14 cellular contexts compared by ENCODE assay signal in the genomic region with DNA sequence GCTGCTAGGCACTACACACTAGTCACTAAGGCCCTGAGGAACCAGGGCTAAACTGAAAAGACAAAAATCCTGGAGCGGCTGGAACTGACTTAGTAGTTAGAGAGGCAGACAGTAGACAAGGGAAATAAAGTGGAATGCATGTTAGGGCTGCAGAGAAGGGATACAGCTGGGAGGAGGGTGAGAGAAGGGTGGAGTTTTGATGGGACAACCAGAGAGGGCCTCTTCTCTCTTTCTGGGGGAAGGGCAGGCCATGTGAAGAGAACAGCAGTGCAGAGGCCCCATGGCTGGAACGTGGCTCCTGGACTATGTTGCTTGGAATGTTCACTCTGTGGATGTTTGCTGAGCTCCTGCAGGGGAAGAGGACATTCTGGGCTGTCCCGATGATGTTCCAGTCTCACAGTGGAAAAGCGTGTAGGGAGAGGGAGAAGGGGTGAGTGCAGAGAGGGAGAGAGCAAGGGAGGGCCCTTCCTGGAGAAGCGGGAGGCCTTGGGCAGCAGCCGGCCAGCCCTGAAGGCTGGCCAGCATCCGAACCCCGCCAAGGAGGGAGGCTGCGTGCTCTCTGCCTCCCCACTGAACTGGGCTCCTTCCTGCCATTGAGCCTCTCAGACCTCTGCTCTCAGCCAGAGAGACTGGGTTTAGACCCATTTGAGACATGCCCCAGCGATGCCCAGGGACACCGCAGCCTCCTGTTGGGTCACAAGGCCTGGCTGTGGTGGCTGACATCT. TPM values are rescaled to one million over a fixed set of nuclear protein-coding genes. Genes with fewer than 3 reads are reported as not detected.
DNase-seq lines count a peak whose midpoint lies in the region; TF ChIP-seq lines count a peak whose summit lies in the region.
"Had no signal": no experiment of that assay in that cellular context is flagged by ENCODE, and none has a peak within 500 bp of the region (broad histone marks: within the 10 kb centered on the region; RNA-seq: fewer than 3 reads in every experiment).

No MANE protein-coding gene starts in this region.

- H3K27ac ChIP-seq in SK-N-MC (peak overlapping the region; percentile 31; the same call in 1 of the 2 replicates), fibroblast of lung (ENCODE audit: insufficient read depth, low read length) (no peak overlapping the region)
- H3K27ac ChIP-seq: cardiac muscle cell, uterus had no signal

- no peaks in the 10 kb centered on the region for H3K9me3 Mint-ChIP-seq in nephron progenitor cell
- H3K9me3 Mint-ChIP-seq: naive thymus-derived CD8-positive, alpha-beta T cell; stimulated activated memory B cell treated with anti-CD40 and anti-IgM and Interleukin-4, amounts not matched to agents 10 μg/mL and 1 μg/mL and 100 μg/mL, for 72 hours had no signal

- peak overlapping the region; percentile 46 for H3K27ac Mint-ChIP-seq in nephron progenitor cell
- H3K27ac Mint-ChIP-seq: stimulated activated memory B cell treated with anti-CD40 and anti-IgM and Interleukin-4, amounts not matched to agents 10 μg/mL and 1 μg/mL and 100 μg/mL, for 72 hours had no signal

- H3K27me3 Mint-ChIP-seq in nephron progenitor cell (ENCODE audit: low read depth, poor library complexity) = peaks cover 60% of the 10 kb centered on the region
- H3K27me3 Mint-ChIP-seq: naive thymus-derived CD8-positive, alpha-beta T cell; stimulated activated memory B cell treated with anti-CD40 and anti-IgM and Interleukin-4, amounts not matched to agents 10 μg/mL and 1 μg/mL and 100 μg/mL, for 72 hours had no signal

- H3K27me3 ChIP-seq in fibroblast of lung (ENCODE audit: control insufficient read depth, insufficient read depth, low read length) = no peaks in the 10 kb centered on the region
- H3K27me3 ChIP-seq: cardiac muscle cell, uterus had no signal

- H3K4me3 ChIP-seq in AG10803 (ENCODE audit: low read length) (no peak overlapping the region), SK-N-MC (no peak overlapping the region), fibroblast of lung (replicated peaks in 1 of 4; ENCODE audit: control extremely low read depth in 1 of 4, insufficient read depth in 1 of 4, low read depth in 3 of 4, low read length in 4 of 4) (no peak overlapping the region)
- H3K4me3 ChIP-seq: cardiac muscle cell, uterus had no signal

- no peak overlapping the region for H3K4me3 Mint-ChIP-seq in nephron progenitor cell
- H3K4me3 Mint-ChIP-seq: stimulated activated memory B cell treated with anti-CD40 and anti-IgM and Interleukin-4, amounts not matched to agents 10 μg/mL and 1 μg/mL and 100 μg/mL, for 72 hours had no signal

- DNase-seq in AG10803 (ENCODE audit: low read depth) (peak; percentile 36), SK-N-MC (ENCODE audit: low read depth, low spot score) (no peak), fibroblast of lung (ENCODE audit: low read depth in 2 of 2) (peak in 1 of 2 donors; percentile 67), nephron progenitor cell (no peak), GF-D8 (lab: John Stamatoyannopoulos, UW) (no peak), medulla oblongata (ENCODE audit: extremely low spot score) (no peak), glomerular visceral epithelial cell (ENCODE audit: extremely low spot score) (no peak), hypothalamus (lab: John Stamatoyannopoulos, UW) (no peak)
- DNase-seq: naive thymus-derived CD8-positive, alpha-beta T cell; NCI-H510A; PC-3; uterus had no signal

- no peaks in the 10 kb centered on the region for H3K36me3 ChIP-seq in SK-N-MC (ENCODE audit: insufficient read depth, low read length)
- H3K36me3 ChIP-seq in fibroblast of lung (ENCODE audit: control insufficient read depth, insufficient read depth, low read length) = no peaks in the 10 kb centered on the region
- H3K36me3 ChIP-seq: cardiac muscle cell, uterus had no signal

- no peaks in the 10 kb centered on the region for H3K9me3 ChIP-seq in SK-N-MC (ENCODE audit: low read depth, low read length)
- no peaks in the 10 kb centered on the region for H3K9me3 ChIP-seq in fibroblast of lung (ENCODE audit: control insufficient read depth, insufficient read depth, low read depth, low read length)
- H3K9me3 ChIP-seq: uterus had no signal

- no peak for TF ChIP-seq CTCF in AG10803 (conservative IDR thresholded peaks at IDR 0.05; ENCODE audit: low read length)
- TF ChIP-seq CTCF in fibroblast of lung (conservative IDR thresholded peaks at IDR 0.05 in 1 of 2, IDR thresholded peaks at IDR 0.05 in 1 of 2; ENCODE audit: low read depth in 1 of 2, low read length in 2 of 2) = no peak
- no peak for TF ChIP-seq CTCF in nephron progenitor cell (IDR thresholded peaks at IDR 0.05)

- no peaks in the 10 kb centered on the region for H3K36me3 Mint-ChIP-seq in nephron progenitor cell (ENCODE audit: low read depth)

- peaks cover 26% of the 10 kb centered on the region for H3K79me2 ChIP-seq in fibroblast of lung (ENCODE audit: control insufficient read depth, insufficient read depth, low read length)

- H3K4me1 ChIP-seq in fibroblast of lung (ENCODE audit: control insufficient read depth, extremely low read depth, insufficient read depth, low read length) = peaks cover 13% of the 10 kb centered on the region

- H2AFZ ChIP-seq in fibroblast of lung (ENCODE audit: low read length) = no peak overlapping the region

- H3K9ac ChIP-seq in SK-N-MC (ENCODE audit: insufficient read length) (no peak overlapping the region), fibroblast of lung (ENCODE audit: insufficient read depth, low read length) (no peak overlapping the region)

- H3K4me1 Mint-ChIP-seq in nephron progenitor cell = peaks cover 84% of the 10 kb centered on the region

- peak overlapping the region; percentile 35 for H3K4me2 ChIP-seq in fibroblast of lung (ENCODE audit: extremely low read depth, insufficient read depth, low read length)

- H4K20me1 ChIP-seq in fibroblast of lung (ENCODE audit: control insufficient read depth, extremely low read depth, insufficient read depth, low read length) = no peaks in the 10 kb centered on the region

RNA-seq across cellular contexts. Expression of gene GSE1, which starts 33.1 kb away (rescaled TPM):
- 31.1 and 35.7 TPM in 2 replicates for total RNA-seq in fibroblast of lung
- polyA plus RNA-seq in fibroblast of lung = 11.0 and 13.0 TPM in 2 replicates
- polyA plus RNA-seq in fibroblast of lung (2012) = 17.9 and 19.8 TPM in 2 replicates
- 16.8 and 21.8 TPM in 2 replicates for polyA minus RNA-seq in fibroblast of lung (ENCODE audit: low replicate concordance)
